In the genomic region with DNA sequence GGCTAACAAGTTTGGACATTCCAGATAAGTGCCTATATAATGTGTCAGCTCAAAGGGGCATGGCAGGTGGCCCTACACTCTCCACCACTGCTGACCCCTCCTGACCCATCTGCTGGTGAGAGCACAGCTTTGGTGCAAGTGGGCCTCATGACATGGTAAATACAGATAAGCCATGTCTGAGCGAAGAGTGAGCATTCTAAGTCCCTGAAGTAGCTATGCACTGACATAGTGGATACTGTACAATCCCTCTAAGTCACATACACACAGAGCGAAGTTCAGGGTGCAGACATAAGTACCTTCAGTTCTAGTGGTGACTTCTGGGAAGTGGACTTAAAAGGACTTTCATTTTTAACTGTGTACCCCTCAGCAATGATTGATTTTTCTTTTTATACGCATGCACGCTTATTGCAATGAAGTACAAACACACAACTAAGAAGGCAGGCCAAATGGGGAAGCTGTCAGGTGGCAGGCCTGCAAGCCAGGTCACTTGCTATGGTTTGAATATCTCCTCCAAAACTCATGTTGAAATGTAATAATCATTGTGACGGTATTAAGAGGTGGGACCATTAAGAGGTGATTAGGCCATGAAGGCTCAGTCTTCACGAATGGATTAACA, we compare ENCODE assay signal across 1 cellular context.
TF ChIP-seq lines count a peak whose summit lies in the region.

No MANE protein-coding gene starts in this region.

TF ChIP-seq in HepG2, 621 proteins besides CTCF, POLR2A, EP300 and RAD21 (continued from another document and continues in another):
- no peak for TF ChIP-seq CREB1 (IDR thresholded peaks at IDR 0.05)
- no peak for TF ChIP-seq CREB1 (CRISPR knock-in tag; IDR thresholded peaks at IDR 0.05)
- no peak for TF ChIP-seq RFX3 (CRISPR knock-in tag; IDR thresholded peaks at IDR 0.05)
- TF ChIP-seq SRSF9 (IDR thresholded peaks at IDR 0.05; ENCODE audit: borderline replicate concordance, insufficient read depth, low read depth, low read length, poor library complexity, severe bottlenecking), result no peak
- TF ChIP-seq RARA (CRISPR knock-in tag; IDR thresholded peaks at IDR 0.05), result peak; percentile 81
- no peak for TF ChIP-seq SRSF1 (optimal IDR thresholded peaks at IDR 0.05; ENCODE audit: low read depth, low read length)
- no peak for TF ChIP-seq ZNF777 (CRISPR knock-in tag; IDR thresholded peaks at IDR 0.05)
- TF ChIP-seq MZF1 (CRISPR knock-in tag; IDR thresholded peaks at IDR 0.05; ENCODE audit: borderline replicate concordance), result no peak
- no peak for TF ChIP-seq ZNF547 (CRISPR knock-in tag; IDR thresholded peaks at IDR 0.05)
- TF ChIP-seq HOXA7 (CRISPR knock-in tag; IDR thresholded peaks at IDR 0.05), result no peak
- peak; percentile 34; the same call in 1 of the 2 replicates for TF ChIP-seq SMAD3 (CRISPR knock-in tag; IDR thresholded peaks at IDR 0.05)
- TF ChIP-seq, protein P1, sequence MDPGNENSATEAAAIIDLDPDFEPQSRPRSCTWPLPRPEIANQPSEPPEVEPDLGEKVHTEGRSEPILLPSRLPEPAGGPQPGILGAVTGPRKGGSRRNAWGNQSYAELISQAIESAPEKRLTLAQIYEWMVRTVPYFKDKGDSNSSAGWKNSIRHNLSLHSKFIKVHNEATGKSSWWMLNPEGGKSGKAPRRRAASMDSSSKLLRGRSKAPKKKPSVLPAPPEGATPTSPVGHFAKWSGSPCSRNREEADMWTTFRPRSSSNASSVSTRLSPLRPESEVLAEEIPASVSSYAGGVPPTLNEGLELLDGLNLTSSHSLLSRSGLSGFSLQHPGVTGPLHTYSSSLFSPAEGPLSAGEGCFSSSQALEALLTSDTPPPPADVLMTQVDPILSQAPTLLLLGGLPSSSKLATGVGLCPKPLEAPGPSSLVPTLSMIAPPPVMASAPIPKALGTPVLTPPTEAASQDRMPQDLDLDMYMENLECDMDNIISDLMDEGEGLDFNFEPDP (CRISPR knock-in tag; conservative IDR thresholded peaks at IDR 0.05), result no peak
- no peak for TF ChIP-seq SRY (CRISPR knock-in tag; IDR thresholded peaks at IDR 0.05)
- TF ChIP-seq ZNF234 (CRISPR knock-in tag; conservative IDR thresholded peaks at IDR 0.05), result no peak
- TF ChIP-seq ZBTB37 (CRISPR knock-in tag; IDR thresholded peaks at IDR 0.05), result peak; percentile 81; the same call in 1 of the 2 replicates
- TF ChIP-seq ZGPAT (CRISPR knock-in tag; IDR thresholded peaks at IDR 0.05), result peak; percentile 60; the same call in 1 of the 2 replicates
- TF ChIP-seq ZNF644 (CRISPR knock-in tag; IDR thresholded peaks at IDR 0.05; ENCODE audit: low read depth), result peak; percentile 67
- TF ChIP-seq JUNB (CRISPR knock-in tag; IDR thresholded peaks at IDR 0.05; ENCODE audit: borderline replicate concordance), result no peak
- peak; percentile 87 for TF ChIP-seq PITX1 (CRISPR knock-in tag; IDR thresholded peaks at IDR 0.05)
- TF ChIP-seq, protein P2, sequence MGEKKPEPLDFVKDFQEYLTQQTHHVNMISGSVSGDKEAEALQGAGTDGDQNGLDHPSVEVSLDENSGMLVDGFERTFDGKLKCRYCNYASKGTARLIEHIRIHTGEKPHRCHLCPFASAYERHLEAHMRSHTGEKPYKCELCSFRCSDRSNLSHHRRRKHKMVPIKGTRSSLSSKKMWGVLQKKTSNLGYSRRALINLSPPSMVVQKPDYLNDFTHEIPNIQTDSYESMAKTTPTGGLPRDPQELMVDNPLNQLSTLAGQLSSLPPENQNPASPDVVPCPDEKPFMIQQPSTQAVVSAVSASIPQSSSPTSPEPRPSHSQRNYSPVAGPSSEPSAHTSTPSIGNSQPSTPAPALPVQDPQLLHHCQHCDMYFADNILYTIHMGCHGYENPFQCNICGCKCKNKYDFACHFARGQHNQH (CRISPR knock-in tag; IDR thresholded peaks at IDR 0.05), result 0 out of 2 replicates have a peak, but pooled peaks have one; percentile 30
- TF ChIP-seq ZNF3 (CRISPR knock-in tag; IDR thresholded peaks at IDR 0.05), result no peak
- no peak for TF ChIP-seq ZFP36L2 (CRISPR knock-in tag; IDR thresholded peaks at IDR 0.05)
- peak; percentile 57; the same call in 1 of the 2 replicates for TF ChIP-seq HOXA3 (CRISPR knock-in tag; IDR thresholded peaks at IDR 0.05)
- TF ChIP-seq HMG20B (CRISPR knock-in tag; conservative IDR thresholded peaks at IDR 0.05), result no peak
- TF ChIP-seq IRF2 (CRISPR knock-in tag; IDR thresholded peaks at IDR 0.05), result 0 out of 2 replicates have a peak, but pooled peaks have one; percentile 49
- TF ChIP-seq ZFP36 (IDR thresholded peaks at IDR 0.05; ENCODE audit: borderline replicate concordance, low read depth, low read length, partially characterized antibody), result no peak
- no peak for TF ChIP-seq SP2 (CRISPR knock-in tag; IDR thresholded peaks at IDR 0.05)
- no peak for TF ChIP-seq CENPT (CRISPR knock-in tag; IDR thresholded peaks at IDR 0.05; ENCODE audit: low read depth)
- peak; percentile 54; the same call in 1 of the 2 replicates for TF ChIP-seq ZFX (CRISPR knock-in tag; IDR thresholded peaks at IDR 0.05; ENCODE audit: low read depth)
- TF ChIP-seq ZC3H4 (CRISPR knock-in tag; IDR thresholded peaks at IDR 0.05; ENCODE audit: borderline replicate concordance), result no peak
- TF ChIP-seq ZNF780A (CRISPR knock-in tag; IDR thresholded peaks at IDR 0.05), result no peak
- TF ChIP-seq NFYB (CRISPR knock-in tag; IDR thresholded peaks at IDR 0.05), result no peak
- TF ChIP-seq JUN (CRISPR knock-in tag; IDR thresholded peaks at IDR 0.05), result 0 out of 2 replicates have a peak, but pooled peaks have one; percentile 28
- peak; percentile 51; the same call in 1 of the 2 replicates for TF ChIP-seq SKIL (CRISPR knock-in tag; IDR thresholded peaks at IDR 0.05; ENCODE audit: borderline replicate concordance)
- no peak for TF ChIP-seq MTA3 (CRISPR knock-in tag; IDR thresholded peaks at IDR 0.05)
- TF ChIP-seq HDAC1 (CRISPR knock-in tag; IDR thresholded peaks at IDR 0.05), result 0 out of 2 replicates have a peak, but pooled peaks have one; percentile 27
- no peak for TF ChIP-seq ZNF713 (CRISPR knock-in tag; IDR thresholded peaks at IDR 0.05)
- TF ChIP-seq ATF2 (CRISPR knock-in tag; IDR thresholded peaks at IDR 0.05), result peak; percentile 34; the same call in 1 of the 2 replicates
- TF ChIP-seq, protein P3, sequence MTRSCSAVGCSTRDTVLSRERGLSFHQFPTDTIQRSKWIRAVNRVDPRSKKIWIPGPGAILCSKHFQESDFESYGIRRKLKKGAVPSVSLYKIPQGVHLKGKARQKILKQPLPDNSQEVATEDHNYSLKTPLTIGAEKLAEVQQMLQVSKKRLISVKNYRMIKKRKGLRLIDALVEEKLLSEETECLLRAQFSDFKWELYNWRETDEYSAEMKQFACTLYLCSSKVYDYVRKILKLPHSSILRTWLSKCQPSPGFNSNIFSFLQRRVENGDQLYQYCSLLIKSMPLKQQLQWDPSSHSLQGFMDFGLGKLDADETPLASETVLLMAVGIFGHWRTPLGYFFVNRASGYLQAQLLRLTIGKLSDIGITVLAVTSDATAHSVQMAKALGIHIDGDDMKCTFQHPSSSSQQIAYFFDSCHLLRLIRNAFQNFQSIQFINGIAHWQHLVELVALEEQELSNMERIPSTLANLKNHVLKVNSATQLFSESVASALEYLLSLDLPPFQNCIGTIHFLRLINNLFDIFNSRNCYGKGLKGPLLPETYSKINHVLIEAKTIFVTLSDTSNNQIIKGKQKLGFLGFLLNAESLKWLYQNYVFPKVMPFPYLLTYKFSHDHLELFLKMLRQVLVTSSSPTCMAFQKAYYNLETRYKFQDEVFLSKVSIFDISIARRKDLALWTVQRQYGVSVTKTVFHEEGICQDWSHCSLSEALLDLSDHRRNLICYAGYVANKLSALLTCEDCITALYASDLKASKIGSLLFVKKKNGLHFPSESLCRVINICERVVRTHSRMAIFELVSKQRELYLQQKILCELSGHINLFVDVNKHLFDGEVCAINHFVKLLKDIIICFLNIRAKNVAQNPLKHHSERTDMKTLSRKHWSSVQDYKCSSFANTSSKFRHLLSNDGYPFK (CRISPR knock-in tag; IDR thresholded peaks at IDR 0.05; ENCODE audit: borderline replicate concordance), result no peak
- no peak for TF ChIP-seq FOXP1 (IDR thresholded peaks at IDR 0.05)
- TF ChIP-seq FOXP1 (CRISPR knock-in tag; IDR thresholded peaks at IDR 0.05), result peak; percentile 57
- peak; percentile 15; the same call in 1 of the 2 replicates for TF ChIP-seq ETV5 (CRISPR knock-in tag; IDR thresholded peaks at IDR 0.05; ENCODE audit: borderline replicate concordance)
- no peak for TF ChIP-seq ZNF432 (CRISPR knock-in tag; IDR thresholded peaks at IDR 0.05; ENCODE audit: borderline replicate concordance)
- TF ChIP-seq MXI1 (IDR thresholded peaks at IDR 0.05; ENCODE audit: borderline replicate concordance, low read depth, low read length), result no peak
- TF ChIP-seq LCORL (IDR thresholded peaks at IDR 0.05), result no peak
- TF ChIP-seq LCORL (CRISPR knock-in tag; IDR thresholded peaks at IDR 0.05), result 0 out of 2 replicates have a peak, but pooled peaks have one; percentile 43
- TF ChIP-seq SALL1 (CRISPR knock-in tag; IDR thresholded peaks at IDR 0.05), result peak; percentile 82
